In genomic region chr18:35143615-35144596, GRCh38 we compare ENCODE assay signal across 9 cellular contexts.
DNase-seq lines count a peak whose midpoint lies in the region; ATAC-seq, FAIRE-seq and TF ChIP-seq lines count a peak whose summit lies in the region.
"Had no signal": no experiment of that assay in that cellular context is flagged by ENCODE, and none has a peak within 500 bp of the region (broad histone marks: within the 10 kb centered on the region; RNA-seq: fewer than 3 reads in every experiment).

No MANE protein-coding gene starts in this region.

- H3K27ac Mint-ChIP-seq in CD4-positive, alpha-beta memory T cell = peak overlapping the region in 2 of 7 donors; percentile 1 to 43

- H3K4me1 ChIP-seq in CD4-positive, alpha-beta memory T cell (ENCODE audit: insufficient read depth, low read length) = no peaks in the 10 kb centered on the region
- peaks cover 4 to 5% of the 10 kb centered on the region in 2 donors for H3K4me1 ChIP-seq in kidney (ENCODE audit: control insufficient read depth in 1 of 2, insufficient read depth in 1 of 2, low read depth in 1 of 2, low read length in 2 of 2)

- no peak overlapping the region for H3K27ac ChIP-seq in CD4-positive, alpha-beta memory T cell (ENCODE audit: low read depth, low read length)
- no peak overlapping the region for H3K27ac ChIP-seq in RWPE1
- H3K27ac ChIP-seq in kidney (ENCODE audit: low read depth in 2 of 2, low read length in 2 of 2) = no peak overlapping the region
- H3K27ac ChIP-seq: SK-N-MC had no signal

- H3K9ac ChIP-seq in kidney (ENCODE audit: low read length in 2 of 2) = no peak overlapping the region

- H3K27me3 Mint-ChIP-seq in CD4-positive, alpha-beta memory T cell = no peaks in the 10 kb centered on the region

- no peak overlapping the region for H3K4me3 ChIP-seq in CD4-positive, alpha-beta memory T cell (ENCODE audit: low read length in 2 of 2)
- no peak overlapping the region for H3K4me3 ChIP-seq in MG63
- no peak overlapping the region for H3K4me3 ChIP-seq in bronchial epithelial cell (ENCODE audit: low read depth, low read length)
- no peak overlapping the region for H3K4me3 ChIP-seq in kidney (ENCODE audit: low read length in 2 of 2)
- H3K4me3 ChIP-seq: SK-N-MC had no signal

- H3K4me3 Mint-ChIP-seq in CD4-positive, alpha-beta memory T cell = no peak overlapping the region

- CTCF ChIA-PET in CD4-positive, alpha-beta memory T cell (lab: Charles Lee; ENCODE audit: partially characterized antibody) = interaction anchor here (0.6 to 6.4 kb wide), 18 partner anchors 12 to 302 kb away, joined by 3 to 128 read pairs (median 4); partner anchors contain the start of gene MAPRE2
- CTCF ChIA-PET in RWPE1 (lab: Yijun Ruan, JAX) = interaction anchor here (0.7 to 0.9 kb wide), 4 partner anchors 118 to 371 kb away, joined by 3 to 4 read pairs (median 4); no protein-coding TSS in a partner anchor

- POLR2A ChIA-PET in CD4-positive, alpha-beta memory T cell (lab: Charles Lee; ENCODE audit: partially characterized antibody) = interaction anchor here (0.7 to 1.1 kb wide), 3 partner anchors 114 to 428 kb away, joined by 3 to 6 read pairs (median 3); no protein-coding TSS in a partner anchor
- POLR2A ChIA-PET in RWPE1 (lab: Yijun Ruan, JAX; ENCODE audit: low non-redundant PET) = no interaction called here

- H3K27me3 ChIP-seq in CD4-positive, alpha-beta memory T cell (ENCODE audit: insufficient read depth, low read length) = no peaks in the 10 kb centered on the region
- no peaks in the 10 kb centered on the region for H3K27me3 ChIP-seq in MG63
- no peaks in the 10 kb centered on the region for H3K27me3 ChIP-seq in bronchial epithelial cell (ENCODE audit: control insufficient read depth, insufficient read depth, low read length)

- ATAC-seq in GM19043 (IDR thresholded peaks at IDR 0.05; ENCODE audit: low read depth, unreplicated experiment) = peak; percentile 53
- no peak for ATAC-seq in GM21515 (IDR thresholded peaks at IDR 0.05; ENCODE audit: unreplicated experiment)

- no peaks in the 10 kb centered on the region for H3K9me3 ChIP-seq in CD4-positive, alpha-beta memory T cell (ENCODE audit: control insufficient read depth in 1 of 2, low read length in 2 of 2)
- no peaks in the 10 kb centered on the region for H3K9me3 ChIP-seq in MG63
- no peaks in the 10 kb centered on the region for H3K9me3 ChIP-seq in kidney (ENCODE audit: control insufficient read depth in 1 of 2, low read length in 2 of 2)

- peaks cover 0 to 9% (median 3%) of the 10 kb centered on the region in 8 donors for H3K9me3 Mint-ChIP-seq in CD4-positive, alpha-beta memory T cell

- H3K4me1 Mint-ChIP-seq in CD4-positive, alpha-beta memory T cell = peaks cover 0 to 1% (median 0%) of the 10 kb centered on the region in 4 donors

- no peak for FAIRE-seq in bronchial epithelial cell (lab: Jason Lieb, UNC)
- FAIRE-seq in kidney (lab: Jason Lieb, UNC) = no peak

- intact Hi-C loops in CD4-positive, alpha-beta memory T cell (cut with micrococcal nuclease) = loop anchor here (1.0 to 5.0 kb wide), 4 partner anchors 114 to 277 kb away; no protein-coding TSS in a partner anchor
- intact Hi-C loops in kidney (cut with DNase I) = loop anchor here (5.0 kb wide), 1 partner anchor 137 kb away; no protein-coding TSS in a partner anchor

- peak; percentile 22 to 48 (median 39) for DNase-seq in CD4-positive, alpha-beta memory T cell
- peak; percentile 15 for DNase-seq in MG63
- DNase-seq in RWPE1 (ENCODE audit: low spot score) = peak; percentile 19
- DNase-seq in bronchial epithelial cell (ENCODE audit: low read depth) = peak; percentile 55
- no peak for DNase-seq in kidney
- DNase-seq in stimulated activated CD4-positive, alpha-beta T cell treated with anti-CD3 and anti-CD28 coated beads, Interleukin-4, amount 100 ng/mL, for 1 hour = peak; percentile 16

- peaks cover 18% of the 10 kb centered on the region for H3K36me3 ChIP-seq in CD4-positive, alpha-beta memory T cell (ENCODE audit: insufficient read depth, low read length)
- H3K36me3 ChIP-seq in MG63 = no peaks in the 10 kb centered on the region
- H3K36me3 ChIP-seq in bronchial epithelial cell (ENCODE audit: control insufficient read depth, insufficient read depth, low read length) = no peaks in the 10 kb centered on the region
- H3K36me3 ChIP-seq in kidney (ENCODE audit: control insufficient read depth in 1 of 2, insufficient read depth in 2 of 2, low read length in 2 of 2) = peaks cover 3 to 4% of the 10 kb centered on the region in 2 donors

- TF ChIP-seq CTCF in RWPE1 (conservative IDR thresholded peaks at IDR 0.05; ENCODE audit: low read depth) = peak; percentile 62
- TF ChIP-seq CTCF in bronchial epithelial cell (IDR thresholded peaks at IDR 0.05; ENCODE audit: insufficient read depth, low read length, severe bottlenecking) = peak; percentile 87
- TF ChIP-seq CTCF in kidney (IDR thresholded peaks at IDR 0.05; ENCODE audit: borderline replicate concordance, extremely low read depth, insufficient read depth) = peak; percentile 76

- peaks cover 38 to 54% of the 10 kb centered on the region in 2 donors for H3K36me3 Mint-ChIP-seq in CD4-positive, alpha-beta memory T cell
